Comparison of ENCODE assay signal across 15 cellular contexts in genomic region chr3:43061101-43061895, GRCh38.
"Had no signal": no experiment of that assay in that cellular context is flagged by ENCODE, and none has a peak within 500 bp of the region (broad histone marks: within the 10 kb centered on the region; RNA-seq: fewer than 3 reads in every experiment).

No MANE protein-coding gene starts in this region.

- DNase-seq: activated CD4-positive, alpha-beta T cell treated with anti-CD3 and anti-CD28 coated beads for 48 hours; activated naive CD4-positive, alpha-beta T cell treated with Interleukin-2 at 50 U/mL for 16 hours; activated naive CD8-positive, alpha-beta T cell treated with anti-CD3 and anti-CD28 coated beads, Interleukin-2, amount 50 U/mL, for 24 hours; activated T-cell treated with anti-CD3 and anti-CD28 coated beads for 4 hours; aorta; psoas muscle; stimulated activated CD4-positive, alpha-beta T cell treated with anti-CD3 and anti-CD28 coated beads, Interleukin-1b, Interleukin-23, amount 100 ng/mL, for 48 hours; stomach; T-helper 17 cell; testis; upper lobe of right lung had no signal

- H3K36me3 ChIP-seq: upper lobe of right lung had no signal

- ATAC-seq: activated naive CD8-positive, alpha-beta T cell treated with anti-CD3 and anti-CD28 coated beads, Interleukin-2, amount 50 U/mL, for 24 hours; activated T-helper 17 cell treated with anti-CD3 and anti-CD28 coated beads, Interleukin-2, amount 50 U/mL, for 72 hours; psoas muscle; sciatic nerve; upper lobe of right lung; WTC11 had no signal

- H3K27ac ChIP-seq: hepatocyte, psoas muscle, stomach, testis, upper lobe of right lung had no signal

- H3K27me3 ChIP-seq: hepatocyte, stomach, testis, upper lobe of right lung had no signal

- H3K4me3 ChIP-seq: hepatocyte, psoas muscle, stomach, testis, upper lobe of right lung had no signal

- H3K4me1 ChIP-seq: psoas muscle, stomach, testis, upper lobe of right lung had no signal

- H3K9me3 ChIP-seq: psoas muscle, testis, upper lobe of right lung had no signal
